In the genomic region with DNA sequence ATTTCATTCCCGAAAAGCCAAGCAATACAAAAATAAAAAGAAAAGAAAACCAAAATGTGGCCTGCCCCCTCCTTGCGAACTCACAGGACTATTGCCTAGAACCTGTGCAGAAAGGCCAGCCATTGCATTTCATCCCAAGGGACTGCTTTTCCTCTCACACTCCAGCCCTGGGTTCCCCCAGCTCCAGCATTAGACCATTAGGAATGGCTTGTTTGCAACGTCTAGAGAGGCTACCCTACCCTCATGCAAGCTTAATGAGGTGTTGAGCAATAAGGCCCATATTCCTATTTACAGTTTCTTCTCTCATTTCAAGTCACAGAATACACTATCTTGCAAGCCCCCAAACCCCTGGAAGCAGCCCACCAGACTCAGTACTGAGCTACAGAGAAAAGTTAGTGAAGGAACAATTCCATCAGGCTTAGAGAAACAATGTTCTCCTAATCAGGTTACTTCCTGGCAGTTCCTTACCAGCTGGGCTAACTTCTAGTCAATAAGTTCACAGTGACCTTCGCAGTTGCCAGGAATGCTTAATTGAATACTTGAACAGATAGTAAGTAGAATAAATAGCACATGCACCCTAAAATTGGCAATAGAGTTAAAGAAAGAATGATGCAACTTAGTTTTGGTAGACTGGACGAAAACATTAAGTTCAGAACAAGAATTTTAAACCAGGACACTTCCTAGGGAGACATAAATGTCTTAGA, we compare ENCODE assay signal across 14 cellular contexts.
"Had no signal": no experiment of that assay in that cellular context is flagged by ENCODE, and none has a peak within 500 bp of the region (broad histone marks: within the 10 kb centered on the region; RNA-seq: fewer than 3 reads in every experiment).

No MANE protein-coding gene starts in this region.

- H3K4me1 ChIP-seq: transverse colon had no signal

- DNase-seq: activated naive CD4-positive, alpha-beta T cell; activated naive CD8-positive, alpha-beta T cell treated with anti-CD3 and anti-CD28 coated beads, Interleukin-2, amount 10 ng/mL, durations not matched to agents 7 days and 5 days; activated T-cell treated with anti-CD3 and anti-CD28 coated beads for 4 hours; dorsolateral prefrontal cortex; foreskin fibroblast; midbrain; stimulated activated CD4-positive, alpha-beta T cell treated with anti-CD3 and anti-CD28 coated beads, Interleukin-15, amount 100 ng/mL, for 24 hours; stimulated activated CD4-positive, alpha-beta T cell treated with anti-CD3 and anti-CD28 coated beads, Interleukin-4, amount 100 ng/mL, for 1 hour; stimulated activated naive B cell treated with anti-CD40 and anti-IgM and Interleukin-4, amounts not matched to agents 10 μg/mL and 1 μg/mL and 100 μg/mL, for 72 hours; transverse colon had no signal

- H3K36me3 ChIP-seq: ascending aorta, neural progenitor cell, transverse colon had no signal

- H3K27me3 ChIP-seq: ascending aorta, neural progenitor cell, transverse colon had no signal

- ATAC-seq: activated CD4-positive, CD25-positive, alpha-beta regulatory T cell treated with anti-CD3 and anti-CD28 coated beads, Interleukin-2, amount 50 U/mL, for 24 hours; stimulated activated naive B cell treated with anti-CD40 and anti-IgM and Interleukin-4, amounts not matched to agents 10 μg/mL and 1 μg/mL and 100 μg/mL, for 72 hours had no signal

- H3K9me3 ChIP-seq: ascending aorta, transverse colon had no signal

- H3K4me3 ChIP-seq: ascending aorta, dorsolateral prefrontal cortex, neural progenitor cell, skin epidermis, transverse colon had no signal

- H3K27ac ChIP-seq: dorsolateral prefrontal cortex, neural progenitor cell, transverse colon had no signal
